17 cellular contexts compared by ENCODE assay signal in genomic region chr1:79554620-79555160, GRCh38.
DNase-seq lines count a peak whose midpoint lies in the region; ATAC-seq and TF ChIP-seq lines count a peak whose summit lies in the region.
"Had no signal": no experiment of that assay in that cellular context is flagged by ENCODE, and none has a peak within 500 bp of the region (broad histone marks: within the 10 kb centered on the region; RNA-seq: fewer than 3 reads in every experiment).

No MANE protein-coding gene starts in this region.

- no peak overlapping the region for H2BK5ac ChIP-seq in IMR-90 (ENCODE audit: low read depth, low read length, poor library complexity, severe bottlenecking)

- H3K4me2 ChIP-seq in IMR-90 (ENCODE audit: low read depth, low read length) (no peak overlapping the region), PC-9 (no peak overlapping the region)
- H3K4me2 ChIP-seq: BLaER1 had no signal

- no peak overlapping the region for H2AK9ac ChIP-seq in IMR-90 (replicated peaks; ENCODE audit: low read depth, low read length, poor library complexity)

- CTCF ChIA-PET in IMR-90 (lab: Yijun Ruan, JAX), result no interaction called here
- CTCF ChIA-PET in PC-9 (lab: Charles Lee), result no interaction called here

- H3F3A ChIP-seq in PC-9 (ENCODE audit: insufficient read depth, low read depth), result no peaks in the 10 kb centered on the region

- H4K5ac ChIP-seq in IMR-90 (ENCODE audit: low read depth, low read length), result no peak overlapping the region

- H3K79me1 ChIP-seq in IMR-90 (ENCODE audit: low read depth in 1 of 2, low read length in 2 of 2), result no peaks in the 10 kb centered on the region

- H2BK120ac ChIP-seq in IMR-90 (ENCODE audit: low read depth, low read length), result no peak overlapping the region

- H2AK5ac ChIP-seq in IMR-90 (ENCODE audit: low read depth, low read length), result no peak overlapping the region

- H3K27me3 ChIP-seq in IMR-90 (ENCODE audit: control insufficient read depth, insufficient read depth, low read length), result no peaks in the 10 kb centered on the region
- H3K27me3 ChIP-seq in PC-9 (ENCODE audit: insufficient read depth, low read depth), result no peaks in the 10 kb centered on the region
- H3K27me3 ChIP-seq: BLaER1 had no signal

- H3K56ac ChIP-seq in IMR-90 (ENCODE audit: extremely low read depth, insufficient read depth, low read length), result no peak overlapping the region

- POLR2A ChIA-PET in IMR-90 (lab: Charles Lee; ENCODE audit: unreplicated experiment) (no interaction called here), PC-9 (lab: Charles Lee; ENCODE audit: unreplicated experiment) (no interaction called here)

- H3K9me2 ChIP-seq in PC-9 (ENCODE audit: insufficient read depth), result no peaks in the 10 kb centered on the region; the same call in 1 of the 2 replicates

- no peaks in the 10 kb centered on the region for H3K9me1 ChIP-seq in IMR-90 (ENCODE audit: insufficient read depth, low read length)

- H3K4me1 ChIP-seq in IMR-90 (ENCODE audit: control insufficient read depth, insufficient read depth, low read length) (no peaks in the 10 kb centered on the region), PC-9 (replicated peaks; ENCODE audit: insufficient read depth) (no peaks in the 10 kb centered on the region)
- H3K4me1 ChIP-seq: BLaER1 had no signal

- no peak overlapping the region for H2BK15ac ChIP-seq in IMR-90 (ENCODE audit: low read depth, low read length)

- intact Hi-C loops in IMR-90 (cut with micrococcal nuclease), result no loop called here
- intact Hi-C loops in PC-9 (cut with micrococcal nuclease; ENCODE audit: unreplicated experiment), result no loop called here

- H3K9ac ChIP-seq in IMR-90 (ENCODE audit: low read depth, low read length), result no peak overlapping the region
- H3K9ac ChIP-seq: BLaER1 had no signal

- no peaks in the 10 kb centered on the region for H3K79me2 ChIP-seq in PC-9 (ENCODE audit: low read depth)

- no peak for ATAC-seq in IMR-90 (ENCODE audit: low read depth)

- H3K9me3 ChIP-seq in IMR-90 (ENCODE audit: control insufficient read depth, insufficient read depth, low read length) (no peaks in the 10 kb centered on the region), PC-9 (ENCODE audit: insufficient read depth, low read depth) (no peaks in the 10 kb centered on the region)
- H3K9me3 ChIP-seq: BLaER1 had no signal

- dilution Hi-C loops in IMR-90 (cut with HindIII; ENCODE audit: low sequenced_read_pairs, unreplicated experiment), result no loop called here

- H4K20me1 ChIP-seq in IMR-90 (ENCODE audit: insufficient read depth, low read length) (no peaks in the 10 kb centered on the region), PC-9 (ENCODE audit: insufficient read depth) (no peaks in the 10 kb centered on the region; the same call in 1 of the 2 replicates)
- H4K20me1 ChIP-seq: BLaER1 had no signal

- no peak overlapping the region for H4K8ac ChIP-seq in IMR-90 (ENCODE audit: low read depth in 2 of 2, low read length in 2 of 2)

- TF ChIP-seq POLR2A in IMR-90 (IDR thresholded peaks at IDR 0.05; ENCODE audit: low read depth, low read length), result no peak

- H3K27ac ChIP-seq in IMR-90 (ENCODE audit: insufficient read depth, low read length) (no peak overlapping the region), PC-9 (no peak overlapping the region)
- H3K27ac ChIP-seq: BLaER1, SK-N-MC had no signal

- H4K91ac ChIP-seq in IMR-90 (ENCODE audit: insufficient read depth, low read depth, low read length), result no peak overlapping the region

- no peak overlapping the region for H2AFZ ChIP-seq in IMR-90 (replicated peaks; ENCODE audit: low read length, poor library complexity)
- no peak overlapping the region for H2AFZ ChIP-seq in PC-9

- H3K4me3 ChIP-seq in IMR-90 (ENCODE audit: insufficient read depth, low read depth, low read length) (no peak overlapping the region), PC-9 (no peak overlapping the region)
- H3K4me3 ChIP-seq: BLaER1, SK-N-MC had no signal

- TF ChIP-seq CTCF in IMR-90 (conservative IDR thresholded peaks at IDR 0.05; ENCODE audit: low read depth, low read length), result no peak
- no peak for TF ChIP-seq CTCF in PC-9 (conservative IDR thresholded peaks at IDR 0.05)

- no peak overlapping the region for H3K18ac ChIP-seq in IMR-90 (ENCODE audit: low read depth, low read length)

- DNase-seq in ELR (ENCODE audit: low read depth) (peak; percentile 54), IMR-90 (peak; percentile 2), astrocyte of the hippocampus (ENCODE audit: low read depth, low spot score) (peak; percentile 2), fibroblast of peridontal ligament (ENCODE audit: extremely low read depth) (peak; percentile 25), NCI-H1930 (lab: John Stamatoyannopoulos, UW) (no peak), PC-9 (no peak)
- DNase-seq in activated CD4-positive, alpha-beta T cell treated with anti-CD3 and anti-CD28 coated beads for 4 hours, result no peak
- DNase-seq: CD4-positive, alpha-beta memory T cell; DMS153; MV-4-11; NCI-H1694 treated with DMSO at 0.1 percent for 48 hours; NCI-H2107; NCI-H2227 treated with DMSO at 0.1 percent for 48 hours; NCI-H524; SHP77 had no signal

- H3K14ac ChIP-seq in IMR-90 (replicated peaks; ENCODE audit: low read depth, low read length), result no peak overlapping the region

- TF ChIP-seq RAD21 in IMR-90 (IDR thresholded peaks at IDR 0.05; ENCODE audit: low read length), result no peak

- WGBS in IMR-90 (ENCODE audit: extremely low coverage in 2 of 2, insufficient read length in 1 of 2), 2 experiments, result no CpG with 5 or more reads among the region's 5 CpGs

- in situ Hi-C loops in IMR-90 (cut with MboI; ENCODE audit: low sequenced_read_pairs), result no loop called here

- H2BK20ac ChIP-seq in IMR-90 (ENCODE audit: low read depth, low read length), result no peak overlapping the region

- H3K23ac ChIP-seq in IMR-90 (ENCODE audit: low read depth, low read length), result no peak overlapping the region

- BruUV-seq in IMR-90 (replicated peaks; lab: Mats Ljungman, UMichigan) (no TSS peak), PC-9 (replicated peaks; lab: Mats Ljungman, UMichigan) (no TSS peak)

- H3K36me3 ChIP-seq in IMR-90 (ENCODE audit: control insufficient read depth, insufficient read depth, low read length) (no peaks in the 10 kb centered on the region), PC-9 (ENCODE audit: low read depth) (no peaks in the 10 kb centered on the region)
- H3K36me3 ChIP-seq: BLaER1 had no signal

- no peak overlapping the region for H3K4ac ChIP-seq in IMR-90 (ENCODE audit: low read depth, low read length)

TF ChIP-seq in IMR-90, 13 proteins besides CTCF, POLR2A, EP300 and RAD21:
- peak; percentile 93 for TF ChIP-seq MAFK (IDR thresholded peaks at IDR 0.05; ENCODE audit: low read depth, low read length)
- no peak for TF ChIP-seq SMC3 (IDR thresholded peaks at IDR 0.05; ENCODE audit: low read depth, low read length)
TF ChIP-seq in IMR-90: peak in this region for 1.

Comparison
In these comparisons a context has a peak if more than half of its experiments do, and no peak if none do; other contexts are left out.
1. DNase-seq: peak in ELR (single experiment), IMR-90 (single experiment), astrocyte of the hippocampus (single experiment) and fibroblast of peridontal ligament (single experiment); none in activated CD4-positive, alpha-beta T cell treated with anti-CD3 and anti-CD28 coated beads for 4 hours (0 of 2), NCI-H1930 (0 of 2) and PC-9 (0 of 2).